Comparison of ENCODE assay signal across 14 cellular contexts in genomic region chr6:134357110-134357509, GRCh38. TPM values are rescaled to one million over a fixed set of nuclear protein-coding genes. Genes with fewer than 3 reads are reported as not detected.
DNase-seq lines count a peak whose midpoint lies in the region; ATAC-seq and TF ChIP-seq lines count a peak whose summit lies in the region.
"Had no signal": no experiment of that assay in that cellular context is flagged by ENCODE, and none has a peak within 500 bp of the region (broad histone marks: within the 10 kb centered on the region; RNA-seq: fewer than 3 reads in every experiment).

No MANE protein-coding gene starts in this region.

- no peak overlapping the region for H2BK5ac ChIP-seq in IMR-90 (ENCODE audit: low read depth, low read length, poor library complexity, severe bottlenecking)

- H3K4me3 ChIP-seq in ACC112 (ENCODE audit: low read depth, low read length) = no peak overlapping the region
- no peak overlapping the region for H3K4me3 ChIP-seq in IMR-90 (ENCODE audit: insufficient read depth, low read depth, low read length)
- H3K4me3 ChIP-seq in left lung = no peak overlapping the region
- H3K4me3 ChIP-seq in gastrocnemius medialis = no peak overlapping the region

- peaks cover 22% of the 10 kb centered on the region for H3K4me1 ChIP-seq in ACC112 (ENCODE audit: control insufficient read depth, insufficient read depth, low read length, unreplicated experiment)
- H3K4me1 ChIP-seq in IMR-90 (ENCODE audit: control insufficient read depth, insufficient read depth, low read length) = peaks cover 4% of the 10 kb centered on the region; the same call in 1 of the 2 replicates
- peaks cover 0 to 7% of the 10 kb centered on the region in 2 donors for H3K4me1 ChIP-seq in left lung
- peaks cover 7 to 11% of the 10 kb centered on the region in 2 donors for H3K4me1 ChIP-seq in gastrocnemius medialis

- no peak overlapping the region for H3K9ac ChIP-seq in IMR-90 (ENCODE audit: low read depth, low read length)

- H3K9me3 ChIP-seq in IMR-90 (ENCODE audit: control insufficient read depth, insufficient read depth, low read length) (no peaks in the 10 kb centered on the region), left lung (peaks cover 0 to 4% of the 10 kb centered on the region in 2 donors), gastrocnemius medialis (no peaks in the 10 kb centered on the region)

- no CpG with 5 or more reads among the region's 2 CpGs for WGBS in IMR-90 (ENCODE audit: extremely low coverage in 2 of 2, insufficient read length in 1 of 2), 2 experiments

- peak overlapping the region; percentile 41; the same call in 1 of the 3 replicates for H2BK15ac ChIP-seq in IMR-90 (ENCODE audit: low read depth, low read length)

- no peaks in the 10 kb centered on the region; the same call in 1 of the 2 replicates for H3K9me1 ChIP-seq in IMR-90 (ENCODE audit: insufficient read depth, low read length)

- no peak overlapping the region for H4K5ac ChIP-seq in IMR-90 (ENCODE audit: low read depth, low read length)

- no peak for TF ChIP-seq CTCF in IMR-90 (conservative IDR thresholded peaks at IDR 0.05; ENCODE audit: low read depth, low read length)
- no peak for TF ChIP-seq CTCF in left lung (IDR thresholded peaks at IDR 0.05)
- no peak for TF ChIP-seq CTCF in gastrocnemius medialis (IDR thresholded peaks at IDR 0.05 in 4 of 5, conservative IDR thresholded peaks at IDR 0.05 in 1 of 5)

- TF ChIP-seq RAD21 in IMR-90 (IDR thresholded peaks at IDR 0.05; ENCODE audit: low read length) = no peak

- CTCF ChIA-PET in IMR-90 (lab: Yijun Ruan, JAX) = no interaction called here

- H3K56ac ChIP-seq in IMR-90 (ENCODE audit: extremely low read depth, insufficient read depth, low read length) = no peak overlapping the region

- intact Hi-C loops in IMR-90 (cut with micrococcal nuclease) (no loop called here), left lung (cut with DNase I) (no loop called here), gastrocnemius medialis (cut with DNase I; ENCODE audit: low total_unique reads) (no loop called here)

- no peak overlapping the region for H4K91ac ChIP-seq in IMR-90 (ENCODE audit: insufficient read depth, low read depth, low read length)

- 0 out of 2 replicates have a peak overlapping the region, but pooled peaks have one; percentile 83 for H3K27ac ChIP-seq in ACC112 (ENCODE audit: low read depth, low read length)
- H3K27ac ChIP-seq in IMR-90 (ENCODE audit: insufficient read depth, low read length) = no peak overlapping the region
- peak overlapping the region; percentile 15 for H3K27ac ChIP-seq in epithelial cell of prostate
- H3K27ac ChIP-seq in left lung = no peak overlapping the region
- H3K27ac ChIP-seq in gastrocnemius medialis = no peak overlapping the region

- H2AK9ac ChIP-seq in IMR-90 (replicated peaks; ENCODE audit: low read depth, low read length, poor library complexity) = no peak overlapping the region

- ATAC-seq in IMR-90 (ENCODE audit: low read depth) (no peak), left lung (peak; percentile 16), HG02973 (IDR thresholded peaks at IDR 0.05; ENCODE audit: unreplicated experiment) (no peak), gastrocnemius medialis (no peak)

- H3K14ac ChIP-seq in IMR-90 (replicated peaks; ENCODE audit: low read depth, low read length) = no peak overlapping the region

- no peak overlapping the region for H3K4ac ChIP-seq in IMR-90 (ENCODE audit: low read depth, low read length)

- H3K79me2 ChIP-seq in ACC112 (ENCODE audit: control insufficient read depth, insufficient read depth, low read length, unreplicated experiment) = no peaks in the 10 kb centered on the region

- no peak overlapping the region for H2BK120ac ChIP-seq in IMR-90 (ENCODE audit: low read depth, low read length)

- no peak overlapping the region for H2AFZ ChIP-seq in ACC112 (ENCODE audit: low read length, unreplicated experiment)
- no peak overlapping the region for H2AFZ ChIP-seq in IMR-90 (replicated peaks; ENCODE audit: low read length, poor library complexity)

- in situ Hi-C loops in IMR-90 (cut with MboI; ENCODE audit: low sequenced_read_pairs) = no loop called here
- in situ Hi-C loops in gastrocnemius medialis (cut with MboI; ENCODE audit: low sequenced_read_pairs in 4 of 4) = no loop called here

- H3K23ac ChIP-seq in IMR-90 (ENCODE audit: low read depth, low read length) = no peak overlapping the region

- H3K36me3 ChIP-seq in ACC112 (ENCODE audit: insufficient read depth, low read length) (no peaks in the 10 kb centered on the region), IMR-90 (ENCODE audit: control insufficient read depth, insufficient read depth, low read length) (no peaks in the 10 kb centered on the region), left lung (no peaks in the 10 kb centered on the region), gastrocnemius medialis (no peaks in the 10 kb centered on the region)

- H3K79me1 ChIP-seq in IMR-90 (ENCODE audit: low read depth in 1 of 2, low read length in 2 of 2) = no peaks in the 10 kb centered on the region

- dilution Hi-C loops in IMR-90 (cut with HindIII; ENCODE audit: low sequenced_read_pairs, unreplicated experiment) = no loop called here

- DNase-seq in IMR-90 = no peak
- DNase-seq in epithelial cell of prostate (ENCODE audit: low read depth, low spot score) = peak; percentile 69
- no peak for DNase-seq in left lung
- no peak for DNase-seq in HUDEP-2 (lab: John Stamatoyannopoulos, UW; ENCODE audit: unreplicated experiment in 76 of 76)
- no peak for DNase-seq in gastrocnemius medialis
- no peak for DNase-seq in NCI-H446 treated with DMSO at 0.1 percent for 48 hours (lab: John Stamatoyannopoulos, UW)
- DNase-seq: C1 segment of cervical spinal cord; CD4-positive, alpha-beta memory T cell; DND-41; GF-D8; HCEC 1CT; HFFc6 had no signal

- POLR2A ChIA-PET in IMR-90 (lab: Charles Lee; ENCODE audit: unreplicated experiment) = no interaction called here

- H4K20me1 ChIP-seq in IMR-90 (ENCODE audit: insufficient read depth, low read length) = no peaks in the 10 kb centered on the region

- H4K8ac ChIP-seq in IMR-90 (ENCODE audit: low read depth in 2 of 2, low read length in 2 of 2) = no peak overlapping the region

- H2AK5ac ChIP-seq in IMR-90 (ENCODE audit: low read depth, low read length) = no peak overlapping the region

- H2BK20ac ChIP-seq in IMR-90 (ENCODE audit: low read depth, low read length) = no peak overlapping the region

- TF ChIP-seq POLR2A in IMR-90 (IDR thresholded peaks at IDR 0.05; ENCODE audit: low read depth, low read length) (no peak), gastrocnemius medialis (IDR thresholded peaks at IDR 0.05) (no peak)

- BruUV-seq in IMR-90 (replicated peaks; lab: Mats Ljungman, UMichigan) = no TSS peak

- H3K4me2 ChIP-seq in IMR-90 (ENCODE audit: low read depth, low read length) = no peak overlapping the region

- H3K27me3 ChIP-seq in ACC112 (ENCODE audit: insufficient read depth, low read length) (no peaks in the 10 kb centered on the region), IMR-90 (ENCODE audit: control insufficient read depth, insufficient read depth, low read length) (no peaks in the 10 kb centered on the region), left lung (no peaks in the 10 kb centered on the region), gastrocnemius medialis (no peaks in the 10 kb centered on the region)

- no peak overlapping the region for H3K18ac ChIP-seq in IMR-90 (ENCODE audit: low read depth, low read length)

TF ChIP-seq in IMR-90, 13 proteins besides CTCF, POLR2A, EP300 and RAD21:
- TF ChIP-seq RCOR1 (IDR thresholded peaks at IDR 0.05; ENCODE audit: insufficient replicate concordance, low read length) (no peak), RFX5 (IDR thresholded peaks at IDR 0.05; ENCODE audit: low read depth, low read length) (no peak), ELK1 (IDR thresholded peaks at IDR 0.05; ENCODE audit: borderline replicate concordance, low read depth, low read length) (no peak), MAZ (IDR thresholded peaks at IDR 0.05; ENCODE audit: borderline replicate concordance, low read depth, low read length) (no peak), CHD1 (IDR thresholded peaks at IDR 0.05; ENCODE audit: low read depth, low read length) (no peak), CEBPB (IDR thresholded peaks at IDR 0.05; ENCODE audit: low read depth, low read length) (no peak), BHLHE40 (IDR thresholded peaks at IDR 0.05; ENCODE audit: low read depth, low read length) (no peak), SMC3 (IDR thresholded peaks at IDR 0.05; ENCODE audit: low read depth, low read length) (no peak), USF2 (IDR thresholded peaks at IDR 0.05; ENCODE audit: low read depth, low read length) (no peak), NFE2L2 (IDR thresholded peaks at IDR 0.05; ENCODE audit: low read depth, low read length) (no peak), FOS (IDR thresholded peaks at IDR 0.05; ENCODE audit: low read depth, low read length) (no peak)

RNA-seq across cellular contexts. Expression of gene SGK1, which starts 39.2 kb away (rescaled TPM):
- total RNA-seq in IMR-90 (2012; rRNA removed) (121 and 211 TPM in 2 replicates), left lung (100 to 1,000 TPM; 154 to 236 TPM), gastrocnemius medialis (100 to 1,000 TPM in 1 of 4 donors, 10 to 100 TPM in 3; 43.7 to 100 (median 56.2) TPM)
- polyA plus RNA-seq in IMR-90 (2012; rRNA removed) = 255 and 410 TPM in 2 replicates
- polyA plus RNA-seq in IMR-90 (2012; cell fraction: cytosol; rRNA removed) = 111 and 118 TPM in 2 replicates
- polyA plus RNA-seq in IMR-90 (2012; cell fraction: nucleus; rRNA removed; ENCODE audit: low replicate concordance) = 701 and 2,036 TPM in 2 replicates

Comparison
In these comparisons a context has a peak if more than half of its experiments do, and no peak if none do; other contexts are left out.
1. H3K27ac ChIP-seq: peak in ACC112 (single experiment) and epithelial cell of prostate (single experiment); none in IMR-90 (single experiment), left lung (0 of 2) and gastrocnemius medialis (0 of 4).